In the genomic region with DNA sequence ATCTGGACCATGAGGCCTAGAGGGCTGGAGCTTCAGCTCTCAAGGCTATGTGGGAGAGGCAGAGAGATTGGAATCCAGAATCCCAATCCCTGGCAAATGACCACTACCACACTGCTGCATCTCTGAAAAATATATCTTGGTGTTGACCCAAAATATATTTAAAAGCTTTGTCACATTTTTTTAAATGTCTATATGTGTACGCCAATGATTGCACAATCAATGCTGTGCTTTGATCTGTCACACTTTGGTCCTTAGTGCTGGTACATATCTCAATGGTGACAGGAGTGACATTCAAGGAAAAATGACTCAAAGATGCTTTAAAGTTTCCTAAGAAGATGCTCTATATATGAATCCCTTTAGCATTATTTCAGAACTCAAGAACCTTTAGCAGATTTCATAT, we compare ENCODE assay signal across 2 cellular contexts.
A peak's percentile ranks its signal among the peaks of the same experiment; 100 is the strongest.
TF ChIP-seq lines count a peak whose summit lies in the region.

No MANE protein-coding gene starts in this region.

TF ChIP-seq in A549, 52 proteins besides CTCF, POLR2A, EP300 and RAD21:
- TF ChIP-seq KDM5A (IDR thresholded peaks at IDR 0.05), result no peak
- TF ChIP-seq CEBPB (IDR thresholded peaks at IDR 0.05), result peak; percentile 29 to 68; a peak in 3 of 4 replicates
- TF ChIP-seq, protein P1, sequence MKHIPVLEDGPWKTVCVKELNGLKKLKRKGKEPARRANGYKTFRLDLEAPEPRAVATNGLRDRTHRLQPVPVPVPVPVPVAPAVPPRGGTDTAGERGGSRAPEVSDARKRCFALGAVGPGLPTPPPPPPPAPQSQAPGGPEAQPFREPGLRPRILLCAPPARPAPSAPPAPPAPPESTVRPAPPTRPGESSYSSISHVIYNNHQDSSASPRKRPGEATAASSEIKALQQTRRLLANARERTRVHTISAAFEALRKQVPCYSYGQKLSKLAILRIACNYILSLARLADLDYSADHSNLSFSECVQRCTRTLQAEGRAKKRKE (CRISPR knock-in tag; IDR thresholded peaks at IDR 0.05; ENCODE audit: low read depth), result no peak
- no peak for TF ChIP-seq SREBF2 (IDR thresholded peaks at IDR 0.05)
- no peak for TF ChIP-seq RARB (CRISPR knock-in tag; IDR thresholded peaks at IDR 0.05)
- no peak for TF ChIP-seq MYC (IDR thresholded peaks at IDR 0.05; ENCODE audit: borderline replicate concordance, low read length)
- no peak for TF ChIP-seq KDM1A (IDR thresholded peaks at IDR 0.05; ENCODE audit: low read depth)

TF ChIP-seq in IMR-90, 13 proteins besides CTCF, POLR2A, EP300 and RAD21:
- TF ChIP-seq, protein P2, sequence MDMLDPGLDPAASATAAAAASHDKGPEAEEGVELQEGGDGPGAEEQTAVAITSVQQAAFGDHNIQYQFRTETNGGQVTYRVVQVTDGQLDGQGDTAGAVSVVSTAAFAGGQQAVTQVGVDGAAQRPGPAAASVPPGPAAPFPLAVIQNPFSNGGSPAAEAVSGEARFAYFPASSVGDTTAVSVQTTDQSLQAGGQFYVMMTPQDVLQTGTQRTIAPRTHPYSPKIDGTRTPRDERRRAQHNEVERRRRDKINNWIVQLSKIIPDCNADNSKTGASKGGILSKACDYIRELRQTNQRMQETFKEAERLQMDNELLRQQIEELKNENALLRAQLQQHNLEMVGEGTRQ (IDR thresholded peaks at IDR 0.05; ENCODE audit: low read depth, low read length), result no peak
- no peak for TF ChIP-seq MAFK (IDR thresholded peaks at IDR 0.05; ENCODE audit: low read depth, low read length)
- TF ChIP-seq FOS (IDR thresholded peaks at IDR 0.05; ENCODE audit: low read depth, low read length), result no peak
- peak; percentile 87 for TF ChIP-seq CEBPB (IDR thresholded peaks at IDR 0.05; ENCODE audit: low read depth, low read length)
- TF ChIP-seq CHD1 (IDR thresholded peaks at IDR 0.05; ENCODE audit: low read depth, low read length), result no peak
- no peak for TF ChIP-seq RCOR1 (IDR thresholded peaks at IDR 0.05; ENCODE audit: insufficient replicate concordance, low read length)
- TF ChIP-seq, protein P3, sequence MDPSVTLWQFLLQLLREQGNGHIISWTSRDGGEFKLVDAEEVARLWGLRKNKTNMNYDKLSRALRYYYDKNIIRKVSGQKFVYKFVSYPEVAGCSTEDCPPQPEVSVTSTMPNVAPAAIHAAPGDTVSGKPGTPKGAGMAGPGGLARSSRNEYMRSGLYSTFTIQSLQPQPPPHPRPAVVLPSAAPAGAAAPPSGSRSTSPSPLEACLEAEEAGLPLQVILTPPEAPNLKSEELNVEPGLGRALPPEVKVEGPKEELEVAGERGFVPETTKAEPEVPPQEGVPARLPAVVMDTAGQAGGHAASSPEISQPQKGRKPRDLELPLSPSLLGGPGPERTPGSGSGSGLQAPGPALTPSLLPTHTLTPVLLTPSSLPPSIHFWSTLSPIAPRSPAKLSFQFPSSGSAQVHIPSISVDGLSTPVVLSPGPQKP (IDR thresholded peaks at IDR 0.05; ENCODE audit: borderline replicate concordance, low read depth, low read length), result no peak
